Comparison of ENCODE assay signal across 22 cellular contexts in genomic region chr3:10798600-10799367, GRCh38. TPM values are rescaled to one million over a fixed set of nuclear protein-coding genes. Genes with fewer than 3 reads are reported as not detected.
DNase-seq lines count a peak whose midpoint lies in the region; ATAC-seq, FAIRE-seq and TF ChIP-seq lines count a peak whose summit lies in the region.
"Had no signal": no experiment of that assay in that cellular context is flagged by ENCODE, and none has a peak within 500 bp of the region (broad histone marks: within the 10 kb centered on the region; RNA-seq: fewer than 3 reads in every experiment).

No MANE protein-coding gene starts in this region.

- intact Hi-C loops in MCF 10A (cut with micrococcal nuclease) (no loop called here), breast epithelium (cut with DNase I; ENCODE audit: low total_unique reads) (no loop called here)

- ATAC-seq in foreskin keratinocyte (peak; percentile 62), HG02642 (IDR thresholded peaks at IDR 0.05; ENCODE audit: poor library complexity, unreplicated experiment) (no peak)
- ATAC-seq in stimulated activated memory B cell treated with anti-CD40 and anti-IgM and Interleukin-4, amounts not matched to agents 10 μg/mL and 1 μg/mL and 100 μg/mL, for 72 hours = peak; percentile 41
- ATAC-seq: HepG2 had no signal

- no peak overlapping the region for H3K27ac Mint-ChIP-seq in MCF 10A (ENCODE audit: low read depth, unreplicated experiment)
- H3K27ac Mint-ChIP-seq in stimulated activated memory B cell treated with anti-CD40 and anti-IgM and Interleukin-4, amounts not matched to agents 10 μg/mL and 1 μg/mL and 100 μg/mL, for 72 hours = no peak overlapping the region
- H3K27ac Mint-ChIP-seq: CD4-positive, alpha-beta T cell; H9; HFFc6; IgD-negative memory B cell had no signal

- H3K4me3 ChIP-seq in breast epithelium = no peak overlapping the region
- H3K4me3 ChIP-seq: A549 had no signal

- H3K4me1 Mint-ChIP-seq in MCF 10A (ENCODE audit: insufficient read depth, unreplicated experiment) = peaks cover 6% of the 10 kb centered on the region
- no peaks in the 10 kb centered on the region for H3K4me1 Mint-ChIP-seq in stimulated activated memory B cell treated with anti-CD40 and anti-IgM and Interleukin-4, amounts not matched to agents 10 μg/mL and 1 μg/mL and 100 μg/mL, for 72 hours
- H3K4me1 Mint-ChIP-seq: H9, IgD-negative memory B cell had no signal

- POLR2A ChIA-PET in MCF 10A (lab: Yijun Ruan, JAX) = interaction anchor here (1.9 kb wide), 1 partner anchor 10 kb away, joined by 4 read pairs; no protein-coding TSS in a partner anchor

- DNase-seq in MCF 10A (ENCODE audit: unreplicated experiment) (peak; percentile 12), breast epithelium (ENCODE audit: low spot score in 2 of 2) (no peak), epithelial cell of prostate (ENCODE audit: low read depth, low spot score) (peak; percentile 18), foreskin keratinocyte (peak; percentile 22 to 68), HCEC 1CT (no peak), D721Med (ENCODE audit: insufficient read length, low spot score) (no peak)
- DNase-seq: AML-193; Caco-2; CD4-positive, alpha-beta T cell; DMS79 treated with DMSO at 0.1 percent for 48 hours; GF-D8; H9; HFFc6 had no signal

- H3K27ac ChIP-seq in breast epithelium = no peak overlapping the region
- H3K27ac ChIP-seq in epithelial cell of prostate = peak overlapping the region; percentile 75
- peak overlapping the region; percentile 78 for H3K27ac ChIP-seq in foreskin keratinocyte
- H3K27ac ChIP-seq: 22Rv1, A549, C4-2B had no signal

- no TSS peak for BruUV-seq in MCF 10A (replicated peaks; lab: Mats Ljungman, UMichigan)

- H3K36me3 Mint-ChIP-seq in MCF 10A (ENCODE audit: insufficient read depth, unreplicated experiment) = no peaks in the 10 kb centered on the region
- no peaks in the 10 kb centered on the region for H3K36me3 Mint-ChIP-seq in stimulated activated memory B cell treated with anti-CD40 and anti-IgM and Interleukin-4, amounts not matched to agents 10 μg/mL and 1 μg/mL and 100 μg/mL, for 72 hours
- H3K36me3 Mint-ChIP-seq: IgD-negative memory B cell had no signal

- no peak overlapping the region for H3K4me3 Mint-ChIP-seq in MCF 10A (ENCODE audit: unreplicated experiment)
- H3K4me3 Mint-ChIP-seq in stimulated activated memory B cell treated with anti-CD40 and anti-IgM and Interleukin-4, amounts not matched to agents 10 μg/mL and 1 μg/mL and 100 μg/mL, for 72 hours = no peak overlapping the region
- H3K4me3 Mint-ChIP-seq: CD4-positive, alpha-beta T cell; H9; HFFc6; IgD-negative memory B cell had no signal

- no peaks in the 10 kb centered on the region for H3K9me3 Mint-ChIP-seq in MCF 10A (ENCODE audit: unreplicated experiment)
- no peaks in the 10 kb centered on the region for H3K9me3 Mint-ChIP-seq in stimulated activated memory B cell treated with anti-CD40 and anti-IgM and Interleukin-4, amounts not matched to agents 10 μg/mL and 1 μg/mL and 100 μg/mL, for 72 hours
- H3K9me3 Mint-ChIP-seq: CD4-positive, alpha-beta T cell; H9; HFFc6; IgD-negative memory B cell had no signal

- H3K4me1 ChIP-seq in breast epithelium (no peaks in the 10 kb centered on the region), foreskin keratinocyte (peaks cover 32% of the 10 kb centered on the region)
- H3K4me1 ChIP-seq: A549 had no signal

- TF ChIP-seq CTCF in MCF 10A (IDR thresholded peaks at IDR 0.05; ENCODE audit: unreplicated experiment) = no peak
- no peak for TF ChIP-seq CTCF in breast epithelium (IDR thresholded peaks at IDR 0.05)
- no peak for TF ChIP-seq CTCF in foreskin keratinocyte (conservative IDR thresholded peaks at IDR 0.05)
- TF ChIP-seq CTCF in D721Med (IDR thresholded peaks at IDR 0.05; ENCODE audit: insufficient read depth, missing control alignments) = no peak

- FAIRE-seq in D721Med (lab: Jason Lieb, UNC) = no peak
- FAIRE-seq: A549, H1, HepG2 had no signal

- CTCF ChIA-PET in MCF 10A (lab: Yijun Ruan, JAX) = interaction anchor here (0.6 to 1.4 kb wide), 5 partner anchors 15 to 459 kb away, joined by 3 to 5 read pairs (median 3); no protein-coding TSS in a partner anchor

- H3K27me3 ChIP-seq in breast epithelium = peaks cover 0 to 12% of the 10 kb centered on the region in 2 donors
- no peaks in the 10 kb centered on the region for H3K27me3 ChIP-seq in foreskin keratinocyte

- peaks cover 35% of the 10 kb centered on the region for H3K27me3 Mint-ChIP-seq in MCF 10A (ENCODE audit: insufficient read depth, unreplicated experiment)
- peaks cover 35% of the 10 kb centered on the region for H3K27me3 Mint-ChIP-seq in stimulated activated memory B cell treated with anti-CD40 and anti-IgM and Interleukin-4, amounts not matched to agents 10 μg/mL and 1 μg/mL and 100 μg/mL, for 72 hours

- no peaks in the 10 kb centered on the region for H3K9me3 ChIP-seq in breast epithelium
- H3K9me3 ChIP-seq: A549, Caco-2 had no signal

- H3K36me3 ChIP-seq in breast epithelium = no peaks in the 10 kb centered on the region

- TF ChIP-seq POLR2A in breast epithelium (IDR thresholded peaks at IDR 0.05) = no peak

RNA-seq across cellular contexts. Expression of gene SLC6A11, which starts 17.2 kb away (rescaled TPM):
- total RNA-seq in MCF 10A (2022) (1.4 and 1.5 TPM in 2 replicates), breast epithelium (under 1 TPM in 2 of 3 donors, not detected in 1; under 0.01 to 0.15 TPM), foreskin keratinocyte (4.4 and 5.7 TPM in 2 replicates)
- 2.1 and 3.1 TPM in 2 replicates for polyA plus RNA-seq in foreskin keratinocyte
- total RNA-seq: Caco-2; CD4-positive, alpha-beta T cell had no signal
- polyA plus RNA-seq: BJ, IgD-negative memory B cell had no signal

Comparison
In these comparisons a context has a peak if more than half of its experiments do, and no peak if none do; other contexts are left out.
1. DNase-seq: peak in MCF 10A (single experiment), epithelial cell of prostate (single experiment) and foreskin keratinocyte (2 of 2); none in breast epithelium (0 of 2), HCEC 1CT (single experiment) and D721Med (single experiment).
2. H3K27ac ChIP-seq: peak in epithelial cell of prostate (single experiment) and foreskin keratinocyte (single experiment); none in breast epithelium (0 of 2).